ENCODE assay signal across 21 cellular contexts in the genomic region with DNA sequence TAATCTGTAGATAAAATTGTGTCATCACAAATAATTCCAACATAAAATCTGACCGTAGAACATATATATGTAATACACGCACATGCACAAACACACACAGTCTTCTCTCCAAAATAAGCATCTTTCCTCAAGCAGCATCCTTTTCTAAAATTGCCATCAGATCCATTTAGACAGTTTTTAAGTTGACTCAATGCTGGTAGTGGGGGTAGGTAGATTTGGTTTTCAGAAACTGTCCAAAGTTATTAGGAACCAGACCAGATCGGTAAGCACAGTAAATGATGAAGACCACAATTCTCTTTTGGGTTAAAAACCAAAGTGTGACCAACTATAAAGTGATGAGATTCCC.
DNase-seq lines count a peak whose midpoint lies in the region; ATAC-seq and TF ChIP-seq lines count a peak whose summit lies in the region.
"Had no signal": no experiment of that assay in that cellular context is flagged by ENCODE, and none has a peak within 500 bp of the region (broad histone marks: within the 10 kb centered on the region; RNA-seq: fewer than 3 reads in every experiment).

No MANE protein-coding gene starts in this region.

- H4K20me1 ChIP-seq in DOHH2 (ENCODE audit: control insufficient read depth, insufficient read depth, low read depth, low read length) (peaks cover 13% of the 10 kb centered on the region), neural progenitor cell (ENCODE audit: low read depth) (peaks cover 43% of the 10 kb centered on the region)

- H3K9me2 ChIP-seq in DOHH2 (replicated peaks; ENCODE audit: control insufficient read depth, low read length) = no peaks in the 10 kb centered on the region

- TF ChIP-seq CTCF in DOHH2 (IDR thresholded peaks at IDR 0.05; ENCODE audit: low read depth, low read length, poor library complexity, severe bottlenecking) (no peak), cardiac fibroblast (IDR thresholded peaks at IDR 0.05; ENCODE audit: low read depth, low read length) (peak; percentile 24), neural progenitor cell (IDR thresholded peaks at IDR 0.05) (no peak), thyroid gland (IDR thresholded peaks at IDR 0.05) (no peak)

- H3K27me3 Mint-ChIP-seq in neural progenitor cell (ENCODE audit: insufficient read depth, low read depth) = peaks cover 2% of the 10 kb centered on the region
- H3K27me3 Mint-ChIP-seq: stimulated activated naive CD8-positive, alpha-beta T cell treated with anti-CD3 and anti-CD28 coated beads, Interleukin-15, amount 100 ng/mL, for 72 hours had no signal

- no peak for ATAC-seq in GM18873 (IDR thresholded peaks at IDR 0.05; ENCODE audit: low FRiP score, unreplicated experiment)
- ATAC-seq: HepG2; stimulated activated naive CD8-positive, alpha-beta T cell treated with anti-CD3 and anti-CD28 coated beads, Interleukin-15, amount 100 ng/mL, for 72 hours had no signal

- no peak overlapping the region for H2AFZ ChIP-seq in neural progenitor cell (replicated peaks)

- H3K9me3 ChIP-seq in DOHH2 (ENCODE audit: control insufficient read depth, insufficient read depth, low read length) (no peaks in the 10 kb centered on the region), neural progenitor cell (ENCODE audit: low read depth) (no peaks in the 10 kb centered on the region), thyroid gland (no peaks in the 10 kb centered on the region)
- H3K9me3 ChIP-seq: tibial nerve had no signal

- no peak overlapping the region for H3K27ac ChIP-seq in DOHH2 (ENCODE audit: low read depth, low read length)
- H3K27ac ChIP-seq in neural progenitor cell = no peak overlapping the region
- no peak overlapping the region for H3K27ac ChIP-seq in thyroid gland

- H3K4me3 ChIP-seq in DOHH2 (ENCODE audit: low read length) (no peak overlapping the region), cardiac fibroblast (replicated peaks in 1 of 2; ENCODE audit: low read depth in 2 of 2, low read length in 2 of 2) (no peak overlapping the region), neural progenitor cell (no peak overlapping the region), thyroid gland (replicated peaks in 1 of 3) (no peak overlapping the region)

- intact Hi-C loops in thyroid gland (cut with DNase I) = loop anchor here (2.0 to 10.0 kb wide), 4 partner anchors 243 to 531 kb away; no protein-coding TSS in a partner anchor

- peaks cover 25% of the 10 kb centered on the region for H3K36me3 Mint-ChIP-seq in neural progenitor cell

- no peak for TF ChIP-seq POLR2A in thyroid gland (IDR thresholded peaks at IDR 0.05)

- H3K79me2 ChIP-seq in DOHH2 (ENCODE audit: control insufficient read depth, low read length) (peaks cover 28% of the 10 kb centered on the region), neural progenitor cell (ENCODE audit: low read depth) (peaks cover 82% of the 10 kb centered on the region)

- DNase-seq in NCI-H69 (lab: John Stamatoyannopoulos, UW) = peak; percentile 36
- no peak for DNase-seq in cardiac fibroblast (ENCODE audit: low read depth in 2 of 2)
- DNase-seq in neural progenitor cell (ENCODE audit: low spot score) = no peak
- DNase-seq in thyroid gland = no peak
- DNase-seq in inferior parietal cortex (ENCODE audit: extremely low spot score) = no peak
- no peak for DNase-seq in CD1c-positive myeloid dendritic cell (ENCODE audit: extremely low spot score)
- DNase-seq: activated CD4-positive, alpha-beta memory T cell treated with anti-CD3 and anti-CD28 coated beads, Interleukin-2, amount 10 ng/mL, durations not matched to agents 7 days and 5 days; activated CD4-positive, CD25-positive, alpha-beta regulatory T cell; activated gamma-delta T cell; activated T-cell treated with anti-CD3 and anti-CD28 coated beads for 4 hours; GDM1; NCI-H187; NCI-H524 treated with DMSO at 0.1 percent for 48 hours; stimulated activated naive CD8-positive, alpha-beta T cell treated with anti-CD3 and anti-CD28 coated beads, Interleukin-15, amount 100 ng/mL, for 72 hours; T1000 had no signal

- peak overlapping the region; percentile 80 for H3K4me2 ChIP-seq in DOHH2 (ENCODE audit: low read length)
- peak overlapping the region; percentile 87 for H3K4me2 ChIP-seq in neural progenitor cell

- H3K27me3 ChIP-seq in DOHH2 (ENCODE audit: control insufficient read depth, low read length) = no peaks in the 10 kb centered on the region
- H3K27me3 ChIP-seq in neural progenitor cell = no peaks in the 10 kb centered on the region
- no peaks in the 10 kb centered on the region for H3K27me3 ChIP-seq in thyroid gland
- H3K27me3 ChIP-seq: tibial nerve had no signal

- peaks cover 45% of the 10 kb centered on the region for H3K4me1 Mint-ChIP-seq in neural progenitor cell

- no peak overlapping the region for H3K9ac ChIP-seq in neural progenitor cell

- H3K36me3 ChIP-seq in DOHH2 (ENCODE audit: control insufficient read depth, low read length) (peaks cover 31% of the 10 kb centered on the region), neural progenitor cell (peaks cover 11% of the 10 kb centered on the region), thyroid gland (peaks cover 12 to 13% of the 10 kb centered on the region in 2 donors)

- H3K27ac Mint-ChIP-seq in neural progenitor cell = no peak overlapping the region
- H3K27ac Mint-ChIP-seq: activated CD4-positive, alpha-beta memory T cell treated with anti-CD3 and anti-CD28 coated beads, Interleukin-2, amount 10 ng/mL, durations not matched to agents 7 days and 5 days; memory B cell; stimulated activated naive CD8-positive, alpha-beta T cell treated with anti-CD3 and anti-CD28 coated beads, Interleukin-15, amount 100 ng/mL, for 72 hours had no signal

- H3K4me1 ChIP-seq in DOHH2 (ENCODE audit: control insufficient read depth, low read length) = peaks cover 41% of the 10 kb centered on the region
- peaks cover 23% of the 10 kb centered on the region for H3K4me1 ChIP-seq in neural progenitor cell
- H3K4me1 ChIP-seq in thyroid gland = peaks cover 12 to 23% of the 10 kb centered on the region in 2 donors

- WGBS in thyroid gland, 2 donors = 13 to 17% methylated on average over 3 of the region's 3 CpGs

- H3K9me3 Mint-ChIP-seq in neural progenitor cell = no peaks in the 10 kb centered on the region
- H3K9me3 Mint-ChIP-seq: activated CD4-positive, alpha-beta memory T cell treated with anti-CD3 and anti-CD28 coated beads, Interleukin-2, amount 10 ng/mL, durations not matched to agents 7 days and 5 days; CD8-positive, alpha-beta memory T cell; memory B cell; stimulated activated naive CD8-positive, alpha-beta T cell treated with anti-CD3 and anti-CD28 coated beads, Interleukin-15, amount 100 ng/mL, for 72 hours had no signal

- H3F3A ChIP-seq in DOHH2 (ENCODE audit: control insufficient read depth, insufficient read depth) (peaks cover 31% of the 10 kb centered on the region), neural progenitor cell (ENCODE audit: low read depth) (peaks cover 42% of the 10 kb centered on the region)

- peak overlapping the region; percentile 3 for H3K4me3 Mint-ChIP-seq in neural progenitor cell
- H3K4me3 Mint-ChIP-seq: activated CD4-positive, alpha-beta memory T cell treated with anti-CD3 and anti-CD28 coated beads, Interleukin-2, amount 10 ng/mL, durations not matched to agents 7 days and 5 days had no signal
